In the genomic region with DNA sequence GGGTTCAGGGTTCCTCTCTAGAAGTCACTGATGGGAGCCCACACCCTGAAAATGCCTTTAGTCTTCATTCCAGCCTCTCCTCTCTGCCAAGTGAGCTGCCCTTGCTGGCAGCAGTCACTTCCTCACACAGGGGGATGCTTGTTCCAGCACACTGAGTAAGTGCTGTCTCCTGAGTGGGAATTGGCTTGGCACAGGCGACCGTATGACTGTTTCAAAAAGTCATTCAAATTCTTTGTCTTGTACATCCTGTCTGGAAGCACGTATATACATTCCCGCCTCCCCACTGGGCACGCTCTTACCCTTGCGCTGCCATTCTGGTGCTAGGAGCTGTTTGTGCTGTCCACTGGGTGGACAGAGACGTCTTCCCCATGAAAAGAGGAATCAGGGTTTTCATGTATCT, we compare ENCODE assay signal across 30 cellular contexts. TPM values are rescaled to one million over a fixed set of nuclear protein-coding genes. Genes with fewer than 3 reads are reported as not detected.
DNase-seq lines count a peak whose midpoint lies in the region; ATAC-seq and TF ChIP-seq lines count a peak whose summit lies in the region.
"Had no signal": no experiment of that assay in that cellular context is flagged by ENCODE, and none has a peak within 500 bp of the region (broad histone marks: within the 10 kb centered on the region; RNA-seq: fewer than 3 reads in every experiment).

No MANE protein-coding gene starts in this region.

- TF ChIP-seq CTCF in DND-41 (IDR thresholded peaks at IDR 0.05; ENCODE audit: borderline replicate concordance, extremely low read depth, low read length, poor library complexity, severe bottlenecking) (no peak), osteoblast (IDR thresholded peaks at IDR 0.05; ENCODE audit: extremely low read depth, low read depth, low read length) (no peak)

- no peak overlapping the region for H3K9ac ChIP-seq in DND-41 (ENCODE audit: low read depth, low read length)
- H3K9ac ChIP-seq: BLaER1 treated with 17β-estradiol and CSF1 and Interleukin-3, amounts not matched to agents 10 nM and 100 nM; parathyroid adenoma had no signal

- H3K36me3 ChIP-seq in DND-41 (ENCODE audit: insufficient read depth, low read length) (peaks cover 39% of the 10 kb centered on the region), osteoblast (ENCODE audit: insufficient read depth, low read length) (no peaks in the 10 kb centered on the region)

- ATAC-seq in DND-41 (ENCODE audit: insufficient read depth, low read depth) (no peak), HG03097 (IDR thresholded peaks at IDR 0.05; ENCODE audit: low FRiP score, unreplicated experiment) (no peak)
- ATAC-seq: HCT116; left colon; stimulated activated naive B cell treated with anti-CD40 and anti-IgM and Interleukin-4, amounts not matched to agents 10 μg/mL and 1 μg/mL and 100 μg/mL, for 72 hours had no signal

- H3K4me2 ChIP-seq in DND-41 (ENCODE audit: insufficient read depth, low read length) (no peak overlapping the region), osteoblast (ENCODE audit: insufficient read depth, low read length) (no peak overlapping the region)
- H3K4me2 ChIP-seq: BLaER1 treated with 17β-estradiol and CSF1 and Interleukin-3, amounts not matched to agents 10 nM and 100 nM had no signal

- H4K20me1 ChIP-seq in DND-41 (ENCODE audit: insufficient read depth, low read length) (no peaks in the 10 kb centered on the region), osteoblast (ENCODE audit: insufficient read depth, low read length) (no peaks in the 10 kb centered on the region)
- H4K20me1 ChIP-seq: BLaER1 treated with 17β-estradiol and CSF1 and Interleukin-3, amounts not matched to agents 10 nM and 100 nM had no signal

- no peak for DNase-seq in DND-41
- DNase-seq in RPMI7951 (ENCODE audit: low read depth), result peak; percentile 14
- peak; percentile 22 for DNase-seq in fibroblast of peridontal ligament (ENCODE audit: extremely low read depth)
- DNase-seq in osteoblast (ENCODE audit: insufficient read length, low spot score, missing footprints), result peak; percentile 57
- no peak for DNase-seq in substantia nigra (lab: John Stamatoyannopoulos, UW)
- no peak for DNase-seq in UCSD-AML1 (lab: John Stamatoyannopoulos, UW; ENCODE audit: unreplicated experiment)
- DNase-seq: ACHN; activated CD4-positive, alpha-beta T cell treated with anti-CD3 and anti-CD28 coated beads, Interleukin-2, amount 50 U/mL, for 1 hour; activated gamma-delta T cell; activated T-cell treated with anti-CD3 and anti-CD28 coated beads, Interleukin-2, amount 50 U/mL, for 1 hour; central memory CD4-positive, alpha-beta T cell; DMS153; immature natural killer cell; Kasumi-1; left colon; mesenchymal stem cell; MV-4-11; NCI-H1436; NCI-H2107; NCI-H446; NCI-H748 treated with DMSO at 0.1 percent for 48 hours; nephron progenitor cell; RPMI8226; stimulated activated naive B cell treated with anti-CD40 and anti-IgM and Interleukin-4, amounts not matched to agents 10 μg/mL and 1 μg/mL and 100 μg/mL, for 72 hours had no signal

- H3K4me3 ChIP-seq in DND-41 (ENCODE audit: low read depth in 1 of 2, low read length in 2 of 2) (no peak overlapping the region), osteoblast (ENCODE audit: insufficient read depth, low read length) (no peak overlapping the region)
- H3K4me3 ChIP-seq: ascending aorta; BLaER1 treated with 17β-estradiol and CSF1 and Interleukin-3, amounts not matched to agents 10 nM and 100 nM; skin epidermis had no signal

- H2AFZ ChIP-seq in DND-41 (ENCODE audit: low read depth, low read length) (no peak overlapping the region), osteoblast (ENCODE audit: low read length) (no peak overlapping the region)
- H2AFZ ChIP-seq: parathyroid adenoma had no signal

- H3K27me3 ChIP-seq in DND-41 (ENCODE audit: insufficient read depth, low read length, poor library complexity) (no peaks in the 10 kb centered on the region), osteoblast (ENCODE audit: insufficient read depth, low read length) (no peaks in the 10 kb centered on the region)
- H3K27me3 ChIP-seq: ascending aorta; BLaER1 treated with 17β-estradiol and CSF1 and Interleukin-3, amounts not matched to agents 10 nM and 100 nM had no signal

- H3K9me3 ChIP-seq in DND-41 (ENCODE audit: insufficient read depth, low read length, severe bottlenecking) (no peaks in the 10 kb centered on the region), osteoblast (ENCODE audit: low read depth, low read length) (no peaks in the 10 kb centered on the region)
- H3K9me3 ChIP-seq: ascending aorta; BLaER1 treated with 17β-estradiol and CSF1 and Interleukin-3, amounts not matched to agents 10 nM and 100 nM had no signal

- H3K79me2 ChIP-seq in DND-41 (ENCODE audit: insufficient read depth, low read length) (peaks cover 9% of the 10 kb centered on the region), osteoblast (ENCODE audit: insufficient read depth, low read length) (no peaks in the 10 kb centered on the region)
- H3K79me2 ChIP-seq: parathyroid adenoma had no signal

- H3K4me1 ChIP-seq in DND-41 (ENCODE audit: insufficient read depth, low read length) (no peaks in the 10 kb centered on the region), osteoblast (ENCODE audit: insufficient read depth, low read length) (peaks cover 4% of the 10 kb centered on the region)
- H3K4me1 ChIP-seq: ascending aorta, parathyroid adenoma had no signal

- H3K27ac ChIP-seq in DND-41 (ENCODE audit: low read length) (peak overlapping the region; percentile 60; the same call in 1 of the 2 replicates), osteoblast (ENCODE audit: low read depth, low read length) (no peak overlapping the region), substantia nigra (ENCODE audit: low read depth, low read length, poor library complexity, severe bottlenecking) (no peak overlapping the region)
- H3K27ac ChIP-seq: ascending aorta; BLaER1 treated with 17β-estradiol and CSF1 and Interleukin-3, amounts not matched to agents 10 nM and 100 nM; parathyroid adenoma; skin epidermis had no signal

RNA-seq across cellular contexts. Expression of a gene that starts 40.2 kb away (rescaled TPM):
- total RNA-seq in RPMI7951 (2014; rRNA removed; shearing (Covaris generic)), result 444 and 519 TPM in 2 replicates
- 331 and 455 TPM in 2 replicates for total RNA-seq in osteoblast

Comparison
In these comparisons a context has a peak if more than half of its experiments do, and no peak if none do; other contexts are left out.
1. DNase-seq: peak in RPMI7951 (single experiment), fibroblast of peridontal ligament (single experiment) and osteoblast (single experiment); none in DND-41 (single experiment), substantia nigra (0 of 49) and UCSD-AML1 (single experiment).